11 cellular contexts compared by ENCODE assay signal in genomic region chr10:80485410-80486135, GRCh38. TPM values are rescaled to one million over a fixed set of nuclear protein-coding genes. Genes with fewer than 3 reads are reported as not detected.
DNase-seq lines count a peak whose midpoint lies in the region; ATAC-seq and TF ChIP-seq lines count a peak whose summit lies in the region.
"Had no signal": no experiment of that assay in that cellular context is flagged by ENCODE, and none has a peak within 500 bp of the region (broad histone marks: within the 10 kb centered on the region; RNA-seq: fewer than 3 reads in every experiment).

No MANE protein-coding gene starts in this region.

- no peaks in the 10 kb centered on the region for H3K9me3 Mint-ChIP-seq in naive thymus-derived CD8-positive, alpha-beta T cell

- peaks cover 5% of the 10 kb centered on the region for H3F3A ChIP-seq in smooth muscle cell (ENCODE audit: low read depth)

- H3K4me3 Mint-ChIP-seq in naive thymus-derived CD8-positive, alpha-beta T cell = peak overlapping the region; percentile 66 to 89 (median 74)

- peaks cover 95% of the 10 kb centered on the region for H3K79me2 ChIP-seq in smooth muscle cell (ENCODE audit: low read depth)

- H3K9me3 ChIP-seq in BLaER1 (no peaks in the 10 kb centered on the region), Peyer's patch (no peaks in the 10 kb centered on the region), colonic mucosa (no peaks in the 10 kb centered on the region), smooth muscle cell (replicated peaks; ENCODE audit: low read depth) (no peaks in the 10 kb centered on the region)

- H4K20me1 ChIP-seq in BLaER1 (peaks cover 100% of the 10 kb centered on the region), smooth muscle cell (ENCODE audit: low read depth) (peaks cover 69% of the 10 kb centered on the region)

- peaks cover 11 to 49% (median 16%) of the 10 kb centered on the region in 3 donors for H3K36me3 Mint-ChIP-seq in naive thymus-derived CD8-positive, alpha-beta T cell

- H3K36me3 ChIP-seq in BLaER1 (peaks cover 59% of the 10 kb centered on the region), Peyer's patch (peaks cover 0 to 16% (median 0%) of the 10 kb centered on the region in 3 donors), colonic mucosa (no peaks in the 10 kb centered on the region), smooth muscle cell (ENCODE audit: low read depth) (no peaks in the 10 kb centered on the region)

- H3K4me1 ChIP-seq in BLaER1 = peaks cover 97% of the 10 kb centered on the region
- H3K4me1 ChIP-seq in Peyer's patch = peaks cover 2 to 31% (median 9%) of the 10 kb centered on the region in 4 donors
- H3K4me1 ChIP-seq in colonic mucosa = peaks cover 21% of the 10 kb centered on the region
- H3K4me1 ChIP-seq in smooth muscle cell (ENCODE audit: low read depth) = no peaks in the 10 kb centered on the region

- H3K4me3 ChIP-seq in BLaER1 = peak overlapping the region; percentile 5; the same call in 1 of the 2 replicates
- no peak overlapping the region for H3K4me3 ChIP-seq in Peyer's patch
- no peak overlapping the region for H3K4me3 ChIP-seq in colonic mucosa
- H3K4me3 ChIP-seq in smooth muscle cell = no peak overlapping the region
- H3K4me3 ChIP-seq: GM12878 had no signal

- H3K27me3 Mint-ChIP-seq in naive thymus-derived CD8-positive, alpha-beta T cell = no peaks in the 10 kb centered on the region

- H3K4me1 Mint-ChIP-seq in naive thymus-derived CD8-positive, alpha-beta T cell = peaks cover 56 to 98% (median 90%) of the 10 kb centered on the region in 4 donors

- no peak for TF ChIP-seq POLR2A in Peyer's patch (IDR thresholded peaks at IDR 0.05)

- H3K27ac Mint-ChIP-seq in naive thymus-derived CD8-positive, alpha-beta T cell = peak overlapping the region; percentile 86 to 98 (median 95)

- TF ChIP-seq CTCF in Peyer's patch (IDR thresholded peaks at IDR 0.05) (no peak), colonic mucosa (IDR thresholded peaks at IDR 0.05) (no peak), smooth muscle cell (IDR thresholded peaks at IDR 0.05; ENCODE audit: borderline replicate concordance, insufficient read depth, poor library complexity, severe bottlenecking) (no peak)

- POLR2A ChIA-PET in naive thymus-derived CD8-positive, alpha-beta T cell (lab: Charles Lee) = interaction anchor here (0.7 to 13.9 kb wide), 5 partner anchors 15 to 75 kb away, joined by 3 to 643 read pairs (median 21); partner anchors contain the start of gene TSPAN14

- peak overlapping the region; percentile 55 for H3K9ac ChIP-seq in BLaER1
- H3K9ac ChIP-seq in colonic mucosa (ENCODE audit: low read depth in 2 of 2, low read length in 2 of 2) = peak overlapping the region in 1 of 2 donors; percentile 30
- H3K9ac ChIP-seq in smooth muscle cell (ENCODE audit: low read depth) = no peak overlapping the region
- H3K9ac ChIP-seq: KMS-11 had no signal

- ATAC-seq in naive thymus-derived CD8-positive, alpha-beta T cell = no peak
- ATAC-seq: GM12878 had no signal

- H3K27me3 ChIP-seq in BLaER1 = no peaks in the 10 kb centered on the region
- no peaks in the 10 kb centered on the region for H3K27me3 ChIP-seq in Peyer's patch
- H3K27me3 ChIP-seq in colonic mucosa = no peaks in the 10 kb centered on the region
- H3K27me3 ChIP-seq in smooth muscle cell (ENCODE audit: low read depth) = no peaks in the 10 kb centered on the region

- DNase-seq in Peyer's patch (peak in 1 of 3 donors; percentile 34), colonic mucosa (no peak), smooth muscle cell (lab: John Stamatoyannopoulos, UW; ENCODE audit: unreplicated experiment) (no peak), DMS79 treated with DMSO at 0.1 percent for 48 hours (lab: John Stamatoyannopoulos, UW) (no peak), posterior vena cava (ENCODE audit: low spot score) (no peak)
- peak in 1 of 10 donors; percentile 47 for DNase-seq in naive thymus-derived CD8-positive, alpha-beta T cell
- no peak for DNase-seq in stimulated activated naive CD4-positive, alpha-beta T cell treated with Interleukin-2 at 50 U/mL for 16 hours (lab: John Stamatoyannopoulos, UW)
- DNase-seq: NCI-H226 had no signal

- H2AFZ ChIP-seq in smooth muscle cell (ENCODE audit: low read depth) = no peak overlapping the region

- intact Hi-C loops in colonic mucosa (cut with DNase I) (no loop called here), posterior vena cava (cut with DNase I) (no loop called here)

- peak overlapping the region; percentile 51 for H3K27ac ChIP-seq in BLaER1
- H3K27ac ChIP-seq in Peyer's patch = peak overlapping the region in 3 of 4 donors; percentile 20 to 55 (median 51)
- H3K27ac ChIP-seq in colonic mucosa = peak overlapping the region; percentile 7
- no peak overlapping the region for H3K27ac ChIP-seq in smooth muscle cell (ENCODE audit: low read depth)
- H3K27ac ChIP-seq: KMS-11 had no signal

- H3K4me2 ChIP-seq in BLaER1 = peak overlapping the region; percentile 76
- no peak overlapping the region for H3K4me2 ChIP-seq in smooth muscle cell
- H3K4me2 ChIP-seq: KMS-11 had no signal

- WGBS in smooth muscle cell (ENCODE audit: low lambda C conversion rate) = 94% methylated on average over 14 of the region's 14 CpGs

RNA-seq across cellular contexts. Expression of gene TSPAN14, which starts 31.5 kb away (rescaled TPM):
- 10 to 100 TPM; 51.2 to 72.0 (median 68.0) TPM for total RNA-seq in Peyer's patch
- total RNA-seq in colonic mucosa = 10 to 100 TPM; 83.5 to 91.7 TPM
- 100 to 1,000 TPM; 163 to 165 TPM for total RNA-seq in naive thymus-derived CD8-positive, alpha-beta T cell
- polyA plus RNA-seq in naive thymus-derived CD8-positive, alpha-beta T cell = 100 to 1,000 TPM; 152 to 293 (median 155) TPM
- 39.8 and 42.7 TPM in 2 replicates for total RNA-seq in smooth muscle cell
- 46.3 and 82.5 TPM in 2 replicates for polyA plus RNA-seq in smooth muscle cell
- total RNA-seq in posterior vena cava = 10 to 100 TPM; 56.6 to 57.4 TPM

RNA-seq across cellular contexts. Expression of gene SH2D4B, which starts 52.1 kb away (rescaled TPM):
- not detected for total RNA-seq in Peyer's patch
- not detected for total RNA-seq in colonic mucosa
- under 1 TPM; 0.11 to 0.36 TPM for total RNA-seq in naive thymus-derived CD8-positive, alpha-beta T cell
- not detected for polyA plus RNA-seq in naive thymus-derived CD8-positive, alpha-beta T cell
- total RNA-seq in smooth muscle cell = 0.13 and 0.40 TPM in 2 replicates
- polyA plus RNA-seq in smooth muscle cell = not detected in 2 replicates
- total RNA-seq in posterior vena cava = under 1 TPM in 1 of 2 donors, not detected in 1; 0.10 TPM
